ENCODE assay signal across 8 cellular contexts in the genomic region with DNA sequence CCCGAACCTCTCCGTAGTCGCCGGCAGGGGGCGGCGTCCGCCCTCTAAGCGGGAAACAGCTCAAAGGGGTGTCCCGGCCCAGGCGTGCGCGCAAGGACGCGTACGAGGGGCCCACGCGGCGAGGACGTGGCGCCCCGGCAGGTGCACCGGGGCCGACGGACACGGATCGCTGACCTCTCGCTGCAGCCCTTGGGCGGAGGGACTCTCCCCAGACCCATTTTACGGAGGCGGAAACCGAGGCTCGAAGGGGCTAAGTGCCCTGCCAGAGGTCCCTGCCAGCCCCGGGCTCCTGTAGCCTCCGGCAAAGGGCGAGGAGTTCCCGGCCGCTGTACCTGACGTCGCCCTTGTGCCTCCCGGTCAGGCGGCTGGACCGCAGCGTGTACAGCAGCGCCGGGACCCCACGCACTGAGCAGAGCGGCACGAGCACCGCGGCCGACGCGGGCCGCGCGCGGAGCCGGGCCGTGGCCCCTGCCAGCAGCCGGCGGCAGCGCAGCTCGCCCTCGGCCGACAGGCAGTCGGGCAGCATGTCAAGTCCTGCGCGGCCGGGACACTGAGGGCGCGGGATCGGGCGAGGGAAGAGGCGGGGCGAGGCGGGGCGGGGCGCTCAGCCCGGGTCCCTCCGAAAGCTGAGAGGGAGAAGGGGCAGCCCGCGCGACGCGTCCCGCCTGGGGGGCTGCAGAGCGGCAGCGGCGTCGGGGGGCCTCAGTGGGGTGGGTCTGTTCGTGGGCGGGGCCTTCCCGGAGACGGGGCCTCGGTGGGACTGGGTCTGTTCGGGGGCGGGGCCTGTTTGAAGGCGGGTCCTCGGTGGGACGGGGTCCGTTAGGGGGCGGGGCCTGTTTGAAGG. TPM values are rescaled to one million over a fixed set of nuclear protein-coding genes. Genes with fewer than 3 reads are reported as not detected.
DNase-seq lines count a peak whose midpoint lies in the region; ATAC-seq lines count a peak whose summit lies in the region.

A gene with protein sequence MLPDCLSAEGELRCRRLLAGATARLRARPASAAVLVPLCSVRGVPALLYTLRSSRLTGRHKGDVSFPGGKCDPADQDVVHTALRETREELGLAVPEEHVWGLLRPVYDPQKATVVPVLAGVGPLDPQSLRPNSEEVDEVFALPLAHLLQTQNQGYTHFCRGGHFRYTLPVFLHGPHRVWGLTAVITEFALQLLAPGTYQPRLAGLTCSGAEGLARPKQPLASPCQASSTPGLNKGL (minus strand): TSS at position 552 of the 844 bp plus-strand sequence. CDS start 26 bp downstream, at position 526.

- peak; percentile 40 for ATAC-seq in HG02885 (IDR thresholded peaks at IDR 0.05; ENCODE audit: poor library complexity, unreplicated experiment)
- peak; percentile 69 to 75 for ATAC-seq in activated CD4-positive, CD25-positive, alpha-beta regulatory T cell treated with anti-CD3 and anti-CD28 coated beads, Interleukin-2, amount 50 U/mL, for 24 hours

- peak; percentile 75 for DNase-seq in NK-92 treated with Interleukin-12 subunit alpha and Interleukin-12 subunit beta, amount 100 ng/mL, for 24 hours (lab: John Stamatoyannopoulos, UW)
- no peak for DNase-seq in NK-92 (lab: John Stamatoyannopoulos, UW; ENCODE audit: unreplicated experiment)
- DNase-seq in NCI-H1930 (lab: John Stamatoyannopoulos, UW): peak; percentile 51 to 76
- DNase-seq in cerebellum (ENCODE audit: low spot score): peak; percentile 71
- peak; percentile 58 for DNase-seq in kidney glomerular epithelial cell (lab: John Stamatoyannopoulos, UW)
- peak; percentile 79 to 81 for DNase-seq in stimulated activated CD4-positive, alpha-beta T cell treated with anti-CD3 and anti-CD28 coated beads, Interleukin-15, amount 100 ng/mL, for 48 hours (ENCODE audit: low read depth in 2 of 2)

RNA-seq across cellular contexts. Expression of the gene that starts here (rescaled TPM):
- 2.4 TPM for total RNA-seq in cerebellum
